Comparison of ENCODE assay signal across 1 cellular context in the genomic region with DNA sequence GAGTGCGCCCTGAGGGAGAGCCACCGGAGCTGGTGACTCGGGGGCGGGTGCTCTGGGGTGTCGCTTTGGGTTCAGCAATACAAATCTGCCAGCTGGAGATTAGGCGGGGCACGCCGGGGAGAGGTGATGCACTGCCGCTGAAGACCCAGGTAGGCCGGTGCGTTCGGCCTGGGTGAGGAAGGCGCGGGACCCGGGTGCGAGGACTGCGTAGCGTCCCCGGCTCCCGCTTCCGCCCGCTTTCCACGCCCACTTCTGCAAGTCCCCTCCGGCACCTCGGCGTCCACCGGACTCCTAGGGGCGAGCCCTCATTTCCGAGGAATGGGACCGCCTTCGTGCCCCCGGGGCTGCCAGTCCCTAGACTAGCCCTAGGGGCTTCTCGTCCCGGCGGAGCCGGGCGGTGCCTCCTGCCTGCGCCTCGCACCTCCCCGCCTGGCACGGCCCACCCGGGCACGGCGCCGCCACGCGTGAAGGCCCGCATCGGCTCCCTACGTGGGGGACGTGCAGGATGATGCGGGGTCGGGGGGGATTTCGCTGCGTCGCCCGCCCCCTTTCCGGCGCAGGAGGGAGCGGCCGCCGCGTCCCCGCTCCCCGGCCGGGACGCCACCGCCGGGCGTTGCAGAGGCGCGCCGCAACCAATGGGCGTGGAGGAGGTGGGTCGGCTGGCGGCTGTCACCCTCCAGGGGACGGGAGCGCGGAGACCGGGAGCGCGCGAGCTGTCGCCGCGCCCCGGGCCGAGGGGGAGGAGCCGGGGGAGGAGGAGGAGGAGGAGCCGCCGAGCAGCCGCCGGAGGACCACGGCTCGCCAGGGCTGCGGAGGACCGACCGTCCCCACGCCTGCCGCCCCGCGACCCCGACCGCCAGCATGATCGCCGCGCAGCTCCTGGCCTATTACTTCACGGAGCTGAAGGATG.
A peak's percentile ranks its signal among the peaks of the same experiment; 100 is the strongest.
TF ChIP-seq lines count a peak whose summit lies in the region.

No MANE protein-coding gene starts in this region.

TF ChIP-seq in HEK293, 187 proteins besides CTCF, POLR2A, EP300 and RAD21 (continued from another document and continues in another):
- TF ChIP-seq, protein P1, sequence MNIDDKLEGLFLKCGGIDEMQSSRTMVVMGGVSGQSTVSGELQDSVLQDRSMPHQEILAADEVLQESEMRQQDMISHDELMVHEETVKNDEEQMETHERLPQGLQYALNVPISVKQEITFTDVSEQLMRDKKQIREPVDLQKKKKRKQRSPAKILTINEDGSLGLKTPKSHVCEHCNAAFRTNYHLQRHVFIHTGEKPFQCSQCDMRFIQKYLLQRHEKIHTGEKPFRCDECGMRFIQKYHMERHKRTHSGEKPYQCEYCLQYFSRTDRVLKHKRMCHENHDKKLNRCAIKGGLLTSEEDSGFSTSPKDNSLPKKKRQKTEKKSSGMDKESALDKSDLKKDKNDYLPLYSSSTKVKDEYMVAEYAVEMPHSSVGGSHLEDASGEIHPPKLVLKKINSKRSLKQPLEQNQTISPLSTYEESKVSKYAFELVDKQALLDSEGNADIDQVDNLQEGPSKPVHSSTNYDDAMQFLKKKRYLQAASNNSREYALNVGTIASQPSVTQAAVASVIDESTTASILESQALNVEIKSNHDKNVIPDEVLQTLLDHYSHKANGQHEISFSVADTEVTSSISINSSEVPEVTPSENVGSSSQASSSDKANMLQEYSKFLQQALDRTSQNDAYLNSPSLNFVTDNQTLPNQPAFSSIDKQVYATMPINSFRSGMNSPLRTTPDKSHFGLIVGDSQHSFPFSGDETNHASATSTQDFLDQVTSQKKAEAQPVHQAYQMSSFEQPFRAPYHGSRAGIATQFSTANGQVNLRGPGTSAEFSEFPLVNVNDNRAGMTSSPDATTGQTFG (tag by site-specific recombination; IDR thresholded peaks at IDR 0.05; ENCODE audit: borderline replicate concordance), result no peak
- TF ChIP-seq ZNF529 (tag by site-specific recombination; IDR thresholded peaks at IDR 0.05; ENCODE audit: insufficient replicate concordance) (no peak), ZSCAN30 (tag by site-specific recombination; IDR thresholded peaks at IDR 0.05) (peak; percentile 77), ZNF501 (tag by site-specific recombination; IDR thresholded peaks at IDR 0.05) (peak; percentile 80), ZNF76 (tag by site-specific recombination; IDR thresholded peaks at IDR 0.05; ENCODE audit: borderline replicate concordance, low read depth) (peak; percentile 12; the same call in 1 of the 2 replicates), ZEB2 (tag by site-specific recombination; IDR thresholded peaks at IDR 0.05) (peak; percentile 49), ZNF623 (tag by site-specific recombination; IDR thresholded peaks at IDR 0.05) (no peak), ZNF664 (tag by site-specific recombination; IDR thresholded peaks at IDR 0.05) (no peak), ZFHX2 (tag by site-specific recombination; conservative IDR thresholded peaks at IDR 0.05) (peak; percentile 59), GLIS2 (tag by site-specific recombination; IDR thresholded peaks at IDR 0.05) (peak; percentile 72), ZIC2 (tag by site-specific recombination; IDR thresholded peaks at IDR 0.05) (peak; percentile 6; the same call in 1 of the 2 replicates), ZNF600 (tag by site-specific recombination; IDR thresholded peaks at IDR 0.05) (peak; percentile 36; the same call in 1 of the 2 replicates), ZNF341 (tag by site-specific recombination; IDR thresholded peaks at IDR 0.05; ENCODE audit: low read depth) (peak; percentile 47), ZNF335 (tag by site-specific recombination; conservative IDR thresholded peaks at IDR 0.05) (peak; percentile 75), ZNF174 (tag by site-specific recombination; IDR thresholded peaks at IDR 0.05) (no peak), ZNF596 (tag by site-specific recombination; IDR thresholded peaks at IDR 0.05) (peak; percentile 15; the same call in 1 of the 2 replicates), ZBTB20 (tag by site-specific recombination; IDR thresholded peaks at IDR 0.05) (peak; percentile 88), ZNF169 (tag by site-specific recombination; IDR thresholded peaks at IDR 0.05) (no peak), ZNF660 (tag by site-specific recombination; IDR thresholded peaks at IDR 0.05) (0 out of 2 replicates have a peak, but pooled peaks have one; percentile 53), GLI2 (tag by site-specific recombination; IDR thresholded peaks at IDR 0.05; ENCODE audit: borderline replicate concordance, low read depth) (no peak), SP7 (tag by site-specific recombination; IDR thresholded peaks at IDR 0.05) (0 out of 2 replicates have a peak, but pooled peaks have one; percentile 14), ZNF175 (tag by site-specific recombination; IDR thresholded peaks at IDR 0.05) (no peak), HOXC10 (CRISPR knock-in tag; IDR thresholded peaks at IDR 0.05) (0 out of 2 replicates have a peak, but pooled peaks have one; percentile 36), ZNF157 (tag by site-specific recombination; IDR thresholded peaks at IDR 0.05) (no peak), ZNF792 (tag by site-specific recombination; IDR thresholded peaks at IDR 0.05) (no peak), KLF8 (tag by site-specific recombination; IDR thresholded peaks at IDR 0.05) (0 out of 2 replicates have a peak, but pooled peaks have one; percentile 36), ZNF433 (tag by site-specific recombination; IDR thresholded peaks at IDR 0.05; ENCODE audit: low read depth) (no peak), ZNF23 (tag by site-specific recombination; IDR thresholded peaks at IDR 0.05; ENCODE audit: borderline replicate concordance) (no peak), REPIN1 (tag by site-specific recombination; IDR thresholded peaks at IDR 0.05; ENCODE audit: low read depth) (peak; percentile 43; the same call in 1 of the 2 replicates), ZNF404 (tag by site-specific recombination; IDR thresholded peaks at IDR 0.05) (no peak)
- TF ChIP-seq, protein P2, sequence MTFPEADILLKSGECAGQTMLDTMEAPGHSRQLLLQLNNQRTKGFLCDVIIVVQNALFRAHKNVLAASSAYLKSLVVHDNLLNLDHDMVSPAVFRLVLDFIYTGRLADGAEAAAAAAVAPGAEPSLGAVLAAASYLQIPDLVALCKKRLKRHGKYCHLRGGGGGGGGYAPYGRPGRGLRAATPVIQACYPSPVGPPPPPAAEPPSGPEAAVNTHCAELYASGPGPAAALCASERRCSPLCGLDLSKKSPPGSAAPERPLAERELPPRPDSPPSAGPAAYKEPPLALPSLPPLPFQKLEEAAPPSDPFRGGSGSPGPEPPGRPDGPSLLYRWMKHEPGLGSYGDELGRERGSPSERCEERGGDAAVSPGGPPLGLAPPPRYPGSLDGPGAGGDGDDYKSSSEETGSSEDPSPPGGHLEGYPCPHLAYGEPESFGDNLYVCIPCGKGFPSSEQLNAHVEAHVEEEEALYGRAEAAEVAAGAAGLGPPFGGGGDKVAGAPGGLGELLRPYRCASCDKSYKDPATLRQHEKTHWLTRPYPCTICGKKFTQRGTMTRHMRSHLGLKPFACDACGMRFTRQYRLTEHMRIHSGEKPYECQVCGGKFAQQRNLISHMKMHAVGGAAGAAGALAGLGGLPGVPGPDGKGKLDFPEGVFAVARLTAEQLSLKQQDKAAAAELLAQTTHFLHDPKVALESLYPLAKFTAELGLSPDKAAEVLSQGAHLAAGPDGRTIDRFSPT (tag by site-specific recombination; IDR thresholded peaks at IDR 0.05), result peak; percentile 80
- TF ChIP-seq, protein P3, sequence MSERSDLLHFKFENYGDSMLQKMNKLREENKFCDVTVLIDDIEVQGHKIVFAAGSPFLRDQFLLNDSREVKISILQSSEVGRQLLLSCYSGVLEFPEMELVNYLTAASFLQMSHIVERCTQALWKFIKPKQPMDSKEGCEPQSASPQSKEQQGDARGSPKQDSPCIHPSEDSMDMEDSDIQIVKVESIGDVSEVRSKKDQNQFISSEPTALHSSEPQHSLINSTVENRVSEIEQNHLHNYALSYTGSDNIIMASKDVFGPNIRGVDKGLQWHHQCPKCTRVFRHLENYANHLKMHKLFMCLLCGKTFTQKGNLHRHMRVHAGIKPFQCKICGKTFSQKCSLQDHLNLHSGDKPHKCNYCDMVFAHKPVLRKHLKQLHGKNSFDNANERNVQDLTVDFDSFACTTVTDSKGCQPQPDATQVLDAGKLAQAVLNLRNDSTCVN (tag by site-specific recombination; optimal IDR thresholded peaks at IDR 0.05), result peak; percentile 92
- TF ChIP-seq, protein P4, sequence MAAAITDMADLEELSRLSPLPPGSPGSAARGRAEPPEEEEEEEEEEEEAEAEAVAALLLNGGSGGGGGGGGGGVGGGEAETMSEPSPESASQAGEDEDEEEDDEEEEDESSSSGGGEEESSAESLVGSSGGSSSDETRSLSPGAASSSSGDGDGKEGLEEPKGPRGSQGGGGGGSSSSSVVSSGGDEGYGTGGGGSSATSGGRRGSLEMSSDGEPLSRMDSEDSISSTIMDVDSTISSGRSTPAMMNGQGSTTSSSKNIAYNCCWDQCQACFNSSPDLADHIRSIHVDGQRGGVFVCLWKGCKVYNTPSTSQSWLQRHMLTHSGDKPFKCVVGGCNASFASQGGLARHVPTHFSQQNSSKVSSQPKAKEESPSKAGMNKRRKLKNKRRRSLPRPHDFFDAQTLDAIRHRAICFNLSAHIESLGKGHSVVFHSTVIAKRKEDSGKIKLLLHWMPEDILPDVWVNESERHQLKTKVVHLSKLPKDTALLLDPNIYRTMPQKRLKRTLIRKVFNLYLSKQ (tag by site-specific recombination; IDR thresholded peaks at IDR 0.05; ENCODE audit: borderline replicate concordance), result no peak
- TF ChIP-seq, protein P5, sequence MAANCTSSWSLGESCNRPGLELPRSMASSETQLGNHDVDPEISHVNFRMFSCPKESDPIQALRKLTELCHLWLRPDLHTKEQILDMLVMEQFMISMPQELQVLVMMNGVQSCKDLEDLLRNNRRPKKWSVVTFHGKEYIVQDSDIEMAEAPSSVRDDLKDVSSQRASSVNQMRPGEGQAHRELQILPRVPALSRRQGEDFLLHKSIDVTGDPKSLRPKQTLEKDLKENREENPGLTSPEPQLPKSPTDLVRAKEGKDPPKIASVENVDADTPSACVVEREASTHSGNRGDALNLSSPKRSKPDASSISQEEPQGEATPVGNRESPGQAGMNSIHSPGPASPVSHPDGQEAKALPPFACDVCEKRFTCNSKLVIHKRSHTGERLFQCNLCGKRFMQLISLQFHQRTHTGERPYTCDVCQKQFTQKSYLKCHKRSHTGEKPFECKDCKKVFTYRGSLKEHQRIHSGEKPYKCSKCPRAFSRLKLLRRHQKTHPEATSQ (tag by site-specific recombination; IDR thresholded peaks at IDR 0.05), result peak; percentile 36; the same call in 1 of the 2 replicates
- TF ChIP-seq, protein P6, sequence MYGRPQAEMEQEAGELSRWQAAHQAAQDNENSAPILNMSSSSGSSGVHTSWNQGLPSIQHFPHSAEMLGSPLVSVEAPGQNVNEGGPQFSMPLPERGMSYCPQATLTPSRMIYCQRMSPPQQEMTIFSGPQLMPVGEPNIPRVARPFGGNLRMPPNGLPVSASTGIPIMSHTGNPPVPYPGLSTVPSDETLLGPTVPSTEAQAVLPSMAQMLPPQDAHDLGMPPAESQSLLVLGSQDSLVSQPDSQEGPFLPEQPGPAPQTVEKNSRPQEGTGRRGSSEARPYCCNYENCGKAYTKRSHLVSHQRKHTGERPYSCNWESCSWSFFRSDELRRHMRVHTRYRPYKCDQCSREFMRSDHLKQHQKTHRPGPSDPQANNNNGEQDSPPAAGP (tag by site-specific recombination; IDR thresholded peaks at IDR 0.05), result 0 out of 2 replicates have a peak, but pooled peaks have one; percentile 48
- TF ChIP-seq, protein P7, sequence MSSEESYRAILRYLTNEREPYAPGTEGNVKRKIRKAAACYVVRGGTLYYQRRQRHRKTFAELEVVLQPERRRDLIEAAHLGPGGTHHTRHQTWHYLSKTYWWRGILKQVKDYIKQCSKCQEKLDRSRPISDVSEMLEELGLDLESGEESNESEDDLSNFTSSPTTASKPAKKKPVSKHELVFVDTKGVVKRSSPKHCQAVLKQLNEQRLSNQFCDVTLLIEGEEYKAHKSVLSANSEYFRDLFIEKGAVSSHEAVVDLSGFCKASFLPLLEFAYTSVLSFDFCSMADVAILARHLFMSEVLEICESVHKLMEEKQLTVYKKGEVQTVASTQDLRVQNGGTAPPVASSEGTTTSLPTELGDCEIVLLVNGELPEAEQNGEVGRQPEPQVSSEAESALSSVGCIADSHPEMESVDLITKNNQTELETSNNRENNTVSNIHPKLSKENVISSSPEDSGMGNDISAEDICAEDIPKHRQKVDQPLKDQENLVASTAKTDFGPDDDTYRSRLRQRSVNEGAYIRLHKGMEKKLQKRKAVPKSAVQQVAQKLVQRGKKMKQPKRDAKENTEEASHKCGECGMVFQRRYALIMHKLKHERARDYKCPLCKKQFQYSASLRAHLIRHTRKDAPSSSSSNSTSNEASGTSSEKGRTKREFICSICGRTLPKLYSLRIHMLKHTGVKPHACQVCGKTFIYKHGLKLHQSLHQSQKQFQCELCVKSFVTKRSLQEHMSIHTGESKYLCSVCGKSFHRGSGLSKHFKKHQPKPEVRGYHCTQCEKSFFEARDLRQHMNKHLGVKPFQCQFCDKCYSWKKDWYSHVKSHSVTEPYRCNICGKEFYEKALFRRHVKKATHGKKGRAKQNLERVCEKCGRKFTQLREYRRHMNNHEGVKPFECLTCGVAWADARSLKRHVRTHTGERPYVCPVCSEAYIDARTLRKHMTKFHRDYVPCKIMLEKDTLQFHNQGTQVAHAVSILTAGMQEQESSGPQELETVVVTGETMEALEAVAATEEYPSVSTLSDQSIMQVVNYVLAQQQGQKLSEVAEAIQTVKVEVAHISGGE (tag by site-specific recombination; conservative IDR thresholded peaks at IDR 0.05; ENCODE audit: low read depth), result peak; percentile 88
- TF ChIP-seq, protein P8, sequence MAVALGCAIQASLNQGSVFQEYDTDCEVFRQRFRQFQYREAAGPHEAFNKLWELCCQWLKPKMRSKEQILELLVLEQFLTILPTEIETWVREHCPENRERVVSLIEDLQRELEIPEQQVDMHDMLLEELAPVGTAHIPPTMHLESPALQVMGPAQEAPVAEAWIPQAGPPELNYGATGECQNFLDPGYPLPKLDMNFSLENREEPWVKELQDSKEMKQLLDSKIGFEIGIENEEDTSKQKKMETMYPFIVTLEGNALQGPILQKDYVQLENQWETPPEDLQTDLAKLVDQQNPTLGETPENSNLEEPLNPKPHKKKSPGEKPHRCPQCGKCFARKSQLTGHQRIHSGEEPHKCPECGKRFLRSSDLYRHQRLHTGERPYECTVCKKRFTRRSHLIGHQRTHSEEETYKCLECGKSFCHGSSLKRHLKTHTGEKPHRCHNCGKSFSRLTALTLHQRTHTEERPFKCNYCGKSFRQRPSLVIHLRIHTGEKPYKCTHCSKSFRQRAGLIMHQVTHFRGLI (tag by site-specific recombination; IDR thresholded peaks at IDR 0.05), result peak; percentile 41; the same call in 1 of the 2 replicates
